Comparison of ENCODE assay signal across 1 cellular context in the genomic region with DNA sequence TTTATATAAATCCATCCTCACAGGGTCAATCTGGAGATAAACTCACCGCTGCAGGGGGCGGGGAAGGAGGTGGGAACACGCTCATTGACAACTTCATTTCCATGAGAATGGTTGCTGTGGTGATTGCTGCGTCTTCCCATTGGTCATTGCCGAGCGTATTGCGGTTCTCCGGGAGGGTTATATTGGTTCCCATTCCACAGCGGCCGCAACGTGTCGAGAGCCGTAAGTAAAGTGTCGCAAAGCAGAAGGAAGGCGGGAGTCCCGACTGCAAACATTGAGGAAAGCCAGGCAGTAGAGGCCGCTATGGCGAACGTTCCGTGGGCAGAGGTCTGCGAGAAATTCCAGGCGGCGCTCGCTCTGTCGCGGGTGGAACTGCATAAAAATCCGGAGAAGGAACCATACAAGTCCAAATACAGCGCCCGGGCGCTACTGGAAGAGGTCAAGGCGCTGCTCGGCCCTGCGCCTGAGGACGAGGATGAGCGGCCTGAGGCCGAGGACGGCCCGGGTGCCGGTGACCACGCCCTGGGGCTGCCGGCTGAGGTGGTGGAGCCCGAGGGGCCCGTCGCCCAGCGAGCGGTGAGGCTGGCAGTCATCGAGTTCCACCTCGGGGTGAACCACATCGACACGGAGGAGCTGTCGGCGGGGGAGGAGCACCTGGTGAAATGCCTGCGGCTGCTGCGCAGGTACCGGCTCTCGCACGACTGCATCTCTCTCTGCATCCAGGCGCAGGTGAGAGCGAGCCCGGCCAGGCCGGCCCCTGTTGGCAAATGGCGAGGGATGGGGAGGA.
TF ChIP-seq lines count a peak whose summit lies in the region.

A gene with protein sequence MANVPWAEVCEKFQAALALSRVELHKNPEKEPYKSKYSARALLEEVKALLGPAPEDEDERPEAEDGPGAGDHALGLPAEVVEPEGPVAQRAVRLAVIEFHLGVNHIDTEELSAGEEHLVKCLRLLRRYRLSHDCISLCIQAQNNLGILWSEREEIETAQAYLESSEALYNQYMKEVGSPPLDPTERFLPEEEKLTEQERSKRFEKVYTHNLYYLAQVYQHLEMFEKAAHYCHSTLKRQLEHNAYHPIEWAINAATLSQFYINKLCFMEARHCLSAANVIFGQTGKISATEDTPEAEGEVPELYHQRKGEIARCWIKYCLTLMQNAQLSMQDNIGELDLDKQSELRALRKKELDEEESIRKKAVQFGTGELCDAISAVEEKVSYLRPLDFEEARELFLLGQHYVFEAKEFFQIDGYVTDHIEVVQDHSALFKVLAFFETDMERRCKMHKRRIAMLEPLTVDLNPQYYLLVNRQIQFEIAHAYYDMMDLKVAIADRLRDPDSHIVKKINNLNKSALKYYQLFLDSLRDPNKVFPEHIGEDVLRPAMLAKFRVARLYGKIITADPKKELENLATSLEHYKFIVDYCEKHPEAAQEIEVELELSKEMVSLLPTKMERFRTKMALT (plus strand): TSS at position 274 of the 787 bp plus-strand sequence. CDS start 30 bp downstream, at position 304.

TF ChIP-seq in HepG2, 621 proteins besides CTCF, POLR2A, EP300 and RAD21 (continued from another document and continues in another):
- TF ChIP-seq, protein P1, sequence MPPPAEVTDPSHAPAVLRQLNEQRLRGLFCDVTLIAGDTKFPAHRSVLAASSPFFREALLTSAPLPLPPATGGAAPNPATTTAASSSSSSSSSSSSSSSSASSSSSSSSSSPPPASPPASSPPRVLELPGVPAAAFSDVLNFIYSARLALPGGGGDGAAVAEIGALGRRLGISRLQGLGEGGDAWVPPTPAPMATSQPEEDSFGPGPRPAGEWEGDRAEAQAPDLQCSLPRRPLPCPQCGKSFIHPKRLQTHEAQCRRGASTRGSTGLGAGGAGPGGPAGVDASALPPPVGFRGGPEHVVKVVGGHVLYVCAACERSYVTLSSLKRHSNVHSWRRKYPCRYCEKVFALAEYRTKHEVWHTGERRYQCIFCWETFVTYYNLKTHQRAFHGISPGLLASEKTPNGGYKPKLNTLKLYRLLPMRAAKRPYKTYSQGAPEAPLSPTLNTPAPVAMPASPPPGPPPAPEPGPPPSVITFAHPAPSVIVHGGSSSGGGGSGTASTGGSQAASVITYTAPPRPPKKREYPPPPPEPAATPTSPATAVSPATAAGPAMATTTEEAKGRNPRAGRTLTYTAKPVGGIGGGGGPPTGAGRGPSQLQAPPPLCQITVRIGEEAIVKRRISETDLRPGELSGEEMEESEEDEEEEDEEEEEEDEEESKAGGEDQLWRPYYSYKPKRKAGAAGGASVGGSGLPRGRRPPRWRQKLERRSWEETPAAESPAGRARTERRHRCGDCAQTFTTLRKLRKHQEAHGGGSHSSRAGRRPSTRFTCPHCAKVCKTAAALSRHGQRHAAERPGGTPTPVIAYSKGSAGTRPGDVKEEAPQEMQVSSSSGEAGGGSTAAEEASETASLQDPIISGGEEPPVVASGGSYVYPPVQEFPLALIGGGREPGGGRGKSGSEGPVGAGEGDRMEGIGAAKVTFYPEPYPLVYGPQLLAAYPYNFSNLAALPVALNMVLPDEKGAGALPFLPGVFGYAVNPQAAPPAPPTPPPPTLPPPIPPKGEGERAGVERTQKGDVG (CRISPR knock-in tag; IDR thresholded peaks at IDR 0.05; ENCODE audit: borderline replicate concordance): no peak
- peak; percentile 62; the same call in 1 of the 2 replicates for TF ChIP-seq CBFB (CRISPR knock-in tag; IDR thresholded peaks at IDR 0.05)
- peak; percentile 86; the same call in 1 of the 2 replicates for TF ChIP-seq KLF12 (CRISPR knock-in tag; IDR thresholded peaks at IDR 0.05; ENCODE audit: borderline replicate concordance)
- TF ChIP-seq, protein P2, sequence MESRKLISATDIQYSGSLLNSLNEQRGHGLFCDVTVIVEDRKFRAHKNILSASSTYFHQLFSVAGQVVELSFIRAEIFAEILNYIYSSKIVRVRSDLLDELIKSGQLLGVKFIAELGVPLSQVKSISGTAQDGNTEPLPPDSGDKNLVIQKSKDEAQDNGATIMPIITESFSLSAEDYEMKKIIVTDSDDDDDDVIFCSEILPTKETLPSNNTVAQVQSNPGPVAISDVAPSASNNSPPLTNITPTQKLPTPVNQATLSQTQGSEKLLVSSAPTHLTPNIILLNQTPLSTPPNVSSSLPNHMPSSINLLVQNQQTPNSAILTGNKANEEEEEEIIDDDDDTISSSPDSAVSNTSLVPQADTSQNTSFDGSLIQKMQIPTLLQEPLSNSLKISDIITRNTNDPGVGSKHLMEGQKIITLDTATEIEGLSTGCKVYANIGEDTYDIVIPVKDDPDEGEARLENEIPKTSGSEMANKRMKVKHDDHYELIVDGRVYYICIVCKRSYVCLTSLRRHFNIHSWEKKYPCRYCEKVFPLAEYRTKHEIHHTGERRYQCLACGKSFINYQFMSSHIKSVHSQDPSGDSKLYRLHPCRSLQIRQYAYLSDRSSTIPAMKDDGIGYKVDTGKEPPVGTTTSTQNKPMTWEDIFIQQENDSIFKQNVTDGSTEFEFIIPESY (CRISPR knock-in tag; IDR thresholded peaks at IDR 0.05): peak; percentile 37; the same call in 1 of the 2 replicates
- TF ChIP-seq, protein P3, sequence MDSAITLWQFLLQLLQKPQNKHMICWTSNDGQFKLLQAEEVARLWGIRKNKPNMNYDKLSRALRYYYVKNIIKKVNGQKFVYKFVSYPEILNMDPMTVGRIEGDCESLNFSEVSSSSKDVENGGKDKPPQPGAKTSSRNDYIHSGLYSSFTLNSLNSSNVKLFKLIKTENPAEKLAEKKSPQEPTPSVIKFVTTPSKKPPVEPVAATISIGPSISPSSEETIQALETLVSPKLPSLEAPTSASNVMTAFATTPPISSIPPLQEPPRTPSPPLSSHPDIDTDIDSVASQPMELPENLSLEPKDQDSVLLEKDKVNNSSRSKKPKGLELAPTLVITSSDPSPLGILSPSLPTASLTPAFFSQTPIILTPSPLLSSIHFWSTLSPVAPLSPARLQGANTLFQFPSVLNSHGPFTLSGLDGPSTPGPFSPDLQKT (CRISPR knock-in tag; IDR thresholded peaks at IDR 0.05; ENCODE audit: borderline replicate concordance): no peak
- peak; percentile 85 for TF ChIP-seq TEAD3 (CRISPR knock-in tag; optimal IDR thresholded peaks at IDR 0.05; ENCODE audit: borderline replicate concordance)
- TF ChIP-seq NCOR1 (IDR thresholded peaks at IDR 0.05; ENCODE audit: borderline replicate concordance, low read length): no peak
- TF ChIP-seq SOX13 (IDR thresholded peaks at IDR 0.05): no peak
- TF ChIP-seq SOX13 (CRISPR knock-in tag; conservative IDR thresholded peaks at IDR 0.05 in 1 of 2, IDR thresholded peaks at IDR 0.05 in 1 of 2): peak in 1 of 2 experiments; percentile 90; a peak in 2 of 4 replicates
- no peak for TF ChIP-seq MATR3 (CRISPR knock-in tag; IDR thresholded peaks at IDR 0.05)
- TF ChIP-seq GTF3A (CRISPR knock-in tag; conservative IDR thresholded peaks at IDR 0.05): no peak
- no peak for TF ChIP-seq ZBTB3 (CRISPR knock-in tag; IDR thresholded peaks at IDR 0.05; ENCODE audit: borderline replicate concordance, low read depth)
- TF ChIP-seq IKZF4 (CRISPR knock-in tag; IDR thresholded peaks at IDR 0.05; ENCODE audit: borderline replicate concordance, low read depth, not compliant biosample characterization): no peak
- TF ChIP-seq ZNF839 (CRISPR knock-in tag; IDR thresholded peaks at IDR 0.05; ENCODE audit: borderline replicate concordance): peak; percentile 76; the same call in 1 of the 2 replicates
- TF ChIP-seq BORCS8-MEF2B (CRISPR knock-in tag; IDR thresholded peaks at IDR 0.05): peak; percentile 71
- peak; percentile 47; the same call in 1 of the 2 replicates for TF ChIP-seq ATF7-NPFF (CRISPR knock-in tag; IDR thresholded peaks at IDR 0.05; ENCODE audit: low read depth)
- TF ChIP-seq ZNF432 (CRISPR knock-in tag; IDR thresholded peaks at IDR 0.05; ENCODE audit: borderline replicate concordance): no peak
- TF ChIP-seq ZNF530 (CRISPR knock-in tag; IDR thresholded peaks at IDR 0.05; ENCODE audit: low read depth): no peak
- no peak for TF ChIP-seq CBX5 (CRISPR knock-in tag; IDR thresholded peaks at IDR 0.05; ENCODE audit: borderline replicate concordance)
- TF ChIP-seq NCOA5 (CRISPR knock-in tag; IDR thresholded peaks at IDR 0.05): no peak
- TF ChIP-seq MYC (CRISPR knock-in tag; IDR thresholded peaks at IDR 0.05; ENCODE audit: borderline replicate concordance): no peak; the same call in 1 of the 2 replicates
- TF ChIP-seq, protein P4, sequence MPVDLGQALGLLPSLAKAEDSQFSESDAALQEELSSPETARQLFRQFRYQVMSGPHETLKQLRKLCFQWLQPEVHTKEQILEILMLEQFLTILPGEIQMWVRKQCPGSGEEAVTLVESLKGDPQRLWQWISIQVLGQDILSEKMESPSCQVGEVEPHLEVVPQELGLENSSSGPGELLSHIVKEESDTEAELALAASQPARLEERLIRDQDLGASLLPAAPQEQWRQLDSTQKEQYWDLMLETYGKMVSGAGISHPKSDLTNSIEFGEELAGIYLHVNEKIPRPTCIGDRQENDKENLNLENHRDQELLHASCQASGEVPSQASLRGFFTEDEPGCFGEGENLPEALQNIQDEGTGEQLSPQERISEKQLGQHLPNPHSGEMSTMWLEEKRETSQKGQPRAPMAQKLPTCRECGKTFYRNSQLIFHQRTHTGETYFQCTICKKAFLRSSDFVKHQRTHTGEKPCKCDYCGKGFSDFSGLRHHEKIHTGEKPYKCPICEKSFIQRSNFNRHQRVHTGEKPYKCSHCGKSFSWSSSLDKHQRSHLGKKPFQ (CRISPR knock-in tag; IDR thresholded peaks at IDR 0.05; ENCODE audit: insufficient replicate concordance): peak; percentile 45
- TF ChIP-seq ZNF431 (CRISPR knock-in tag; IDR thresholded peaks at IDR 0.05; ENCODE audit: borderline replicate concordance, low read depth): 0 out of 2 replicates have a peak, but pooled peaks have one; percentile 59
- TF ChIP-seq ZNF772 (CRISPR knock-in tag; IDR thresholded peaks at IDR 0.05): peak; percentile 88
- TF ChIP-seq ZNF761 (CRISPR knock-in tag; conservative IDR thresholded peaks at IDR 0.05): no peak
- peak; percentile 70 for TF ChIP-seq HDAC2 (CRISPR knock-in tag; IDR thresholded peaks at IDR 0.05)
- TF ChIP-seq, protein P5, sequence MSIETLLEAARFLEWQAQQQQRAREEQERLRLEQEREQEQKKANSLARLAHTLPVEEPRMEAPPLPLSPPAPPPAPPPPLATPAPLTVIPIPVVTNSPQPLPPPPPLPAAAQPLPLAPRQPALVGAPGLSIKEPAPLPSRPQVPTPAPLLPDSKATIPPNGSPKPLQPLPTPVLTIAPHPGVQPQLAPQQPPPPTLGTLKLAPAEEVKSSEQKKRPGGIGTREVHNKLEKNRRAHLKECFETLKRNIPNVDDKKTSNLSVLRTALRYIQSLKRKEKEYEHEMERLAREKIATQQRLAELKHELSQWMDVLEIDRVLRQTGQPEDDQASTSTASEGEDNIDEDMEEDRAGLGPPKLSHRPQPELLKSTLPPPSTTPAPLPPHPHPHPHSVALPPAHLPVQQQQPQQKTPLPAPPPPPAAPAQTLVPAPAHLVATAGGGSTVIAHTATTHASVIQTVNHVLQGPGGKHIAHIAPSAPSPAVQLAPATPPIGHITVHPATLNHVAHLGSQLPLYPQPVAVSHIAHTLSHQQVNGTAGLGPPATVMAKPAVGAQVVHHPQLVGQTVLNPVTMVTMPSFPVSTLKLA (IDR thresholded peaks at IDR 0.05): peak; percentile 65
- 0 out of 2 replicates have a peak, but pooled peaks have one; percentile 71 for TF ChIP-seq ZNF446 (CRISPR knock-in tag; IDR thresholded peaks at IDR 0.05)
- TF ChIP-seq, protein P6, sequence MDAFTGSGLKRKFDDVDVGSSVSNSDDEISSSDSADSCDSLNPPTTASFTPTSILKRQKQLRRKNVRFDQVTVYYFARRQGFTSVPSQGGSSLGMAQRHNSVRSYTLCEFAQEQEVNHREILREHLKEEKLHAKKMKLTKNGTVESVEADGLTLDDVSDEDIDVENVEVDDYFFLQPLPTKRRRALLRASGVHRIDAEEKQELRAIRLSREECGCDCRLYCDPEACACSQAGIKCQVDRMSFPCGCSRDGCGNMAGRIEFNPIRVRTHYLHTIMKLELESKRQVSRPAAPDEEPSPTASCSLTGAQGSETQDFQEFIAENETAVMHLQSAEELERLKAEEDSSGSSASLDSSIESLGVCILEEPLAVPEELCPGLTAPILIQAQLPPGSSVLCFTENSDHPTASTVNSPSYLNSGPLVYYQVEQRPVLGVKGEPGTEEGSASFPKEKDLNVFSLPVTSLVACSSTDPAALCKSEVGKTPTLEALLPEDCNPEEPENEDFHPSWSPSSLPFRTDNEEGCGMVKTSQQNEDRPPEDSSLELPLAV (CRISPR knock-in tag; conservative IDR thresholded peaks at IDR 0.05; ENCODE audit: low read depth): no peak
- peak; percentile 69; the same call in 1 of the 2 replicates for TF ChIP-seq ELF1 (CRISPR knock-in tag; IDR thresholded peaks at IDR 0.05)
- TF ChIP-seq HES4 (CRISPR knock-in tag; IDR thresholded peaks at IDR 0.05; ENCODE audit: borderline replicate concordance): peak; percentile 91
- no peak for TF ChIP-seq SIN3B (IDR thresholded peaks at IDR 0.05; ENCODE audit: low read length)
- no peak for TF ChIP-seq TAF15 (IDR thresholded peaks at IDR 0.05; ENCODE audit: low read depth, low read length, poor library complexity, severe bottlenecking)
- TF ChIP-seq RBM39 (IDR thresholded peaks at IDR 0.05; ENCODE audit: low read depth, low read length, poor library complexity, severe bottlenecking): no peak
- TF ChIP-seq, protein P7, sequence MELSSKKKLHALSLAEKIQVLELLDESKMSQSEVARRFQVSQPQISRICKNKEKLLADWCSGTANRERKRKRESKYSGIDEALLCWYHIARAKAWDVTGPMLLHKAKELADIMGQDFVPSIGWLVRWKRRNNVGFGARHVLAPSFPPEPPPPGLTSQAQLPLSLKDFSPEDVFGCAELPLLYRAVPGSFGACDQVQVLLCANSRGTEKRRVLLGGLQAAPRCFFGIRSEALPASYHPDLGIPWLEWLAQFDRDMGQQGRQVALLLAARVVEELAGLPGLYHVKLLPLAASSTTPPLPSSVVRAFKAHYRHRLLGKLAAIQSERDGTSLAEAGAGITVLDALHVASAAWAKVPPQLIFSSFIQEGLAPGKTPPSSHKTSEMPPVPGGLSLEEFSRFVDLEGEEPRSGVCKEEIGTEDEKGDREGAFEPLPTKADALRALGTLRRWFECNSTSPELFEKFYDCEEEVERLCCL (CRISPR knock-in tag; IDR thresholded peaks at IDR 0.05; ENCODE audit: borderline replicate concordance): no peak
- TF ChIP-seq HNRNPK (IDR thresholded peaks at IDR 0.05; ENCODE audit: low read depth, low read length, poor library complexity, severe bottlenecking): no peak
- peak; percentile 80 for TF ChIP-seq HDAC1 (CRISPR knock-in tag; IDR thresholded peaks at IDR 0.05)
- TF ChIP-seq, protein P8, sequence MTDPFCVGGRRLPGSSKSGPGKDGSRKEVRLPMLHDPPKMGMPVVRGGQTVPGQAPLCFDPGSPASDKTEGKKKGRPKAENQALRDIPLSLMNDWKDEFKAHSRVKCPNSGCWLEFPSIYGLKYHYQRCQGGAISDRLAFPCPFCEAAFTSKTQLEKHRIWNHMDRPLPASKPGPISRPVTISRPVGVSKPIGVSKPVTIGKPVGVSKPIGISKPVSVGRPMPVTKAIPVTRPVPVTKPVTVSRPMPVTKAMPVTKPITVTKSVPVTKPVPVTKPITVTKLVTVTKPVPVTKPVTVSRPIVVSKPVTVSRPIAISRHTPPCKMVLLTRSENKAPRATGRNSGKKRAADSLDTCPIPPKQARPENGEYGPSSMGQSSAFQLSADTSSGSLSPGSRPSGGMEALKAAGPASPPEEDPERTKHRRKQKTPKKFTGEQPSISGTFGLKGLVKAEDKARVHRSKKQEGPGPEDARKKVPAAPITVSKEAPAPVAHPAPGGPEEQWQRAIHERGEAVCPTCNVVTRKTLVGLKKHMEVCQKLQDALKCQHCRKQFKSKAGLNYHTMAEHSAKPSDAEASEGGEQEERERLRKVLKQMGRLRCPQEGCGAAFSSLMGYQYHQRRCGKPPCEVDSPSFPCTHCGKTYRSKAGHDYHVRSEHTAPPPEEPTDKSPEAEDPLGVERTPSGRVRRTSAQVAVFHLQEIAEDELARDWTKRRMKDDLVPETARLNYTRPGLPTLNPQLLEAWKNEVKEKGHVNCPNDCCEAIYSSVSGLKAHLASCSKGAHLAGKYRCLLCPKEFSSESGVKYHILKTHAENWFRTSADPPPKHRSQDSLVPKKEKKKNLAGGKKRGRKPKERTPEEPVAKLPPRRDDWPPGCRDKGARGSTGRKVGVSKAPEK (CRISPR knock-in tag; IDR thresholded peaks at IDR 0.05; ENCODE audit: borderline replicate concordance): no peak
- no peak for TF ChIP-seq ZNF557 (CRISPR knock-in tag; IDR thresholded peaks at IDR 0.05)
